Comparison of ENCODE assay signal across 27 cellular contexts in genomic region chr5:135009736-135010501, GRCh38. TPM values are rescaled to one million over a fixed set of nuclear protein-coding genes. Genes with fewer than 3 reads are reported as not detected.
DNase-seq lines count a peak whose midpoint lies in the region; ATAC-seq and TF ChIP-seq lines count a peak whose summit lies in the region.
"Had no signal": no experiment of that assay in that cellular context is flagged by ENCODE, and none has a peak within 500 bp of the region (broad histone marks: within the 10 kb centered on the region; RNA-seq: fewer than 3 reads in every experiment).

No MANE protein-coding gene starts in this region.

- no peak overlapping the region for H3K18ac ChIP-seq in IMR-90 (ENCODE audit: low read depth, low read length)

- no peak overlapping the region for H2AFZ ChIP-seq in IMR-90 (replicated peaks; ENCODE audit: low read length, poor library complexity)
- H2AFZ ChIP-seq: parathyroid adenoma had no signal

- H3K79me1 ChIP-seq in IMR-90 (ENCODE audit: low read depth in 1 of 2, low read length in 2 of 2), result no peaks in the 10 kb centered on the region

- H4K20me1 ChIP-seq in IMR-90 (ENCODE audit: insufficient read depth, low read length), result peaks cover 6% of the 10 kb centered on the region

- H3K27ac ChIP-seq in IMR-90 (ENCODE audit: insufficient read depth, low read length), result no peak overlapping the region
- H3K27ac ChIP-seq: 22Rv1, dorsolateral prefrontal cortex, parathyroid adenoma, upper lobe of left lung had no signal

- in situ Hi-C loops in IMR-90 (cut with MboI; ENCODE audit: low sequenced_read_pairs), result loop anchor here (10.0 kb wide), 1 partner anchor 325 kb away; no protein-coding TSS in a partner anchor
- in situ Hi-C loops in G401 (cut with HindIII; ENCODE audit: low sequenced_read_pairs), result loop anchor here (25.0 kb wide), 1 partner anchor 202 kb away; no protein-coding TSS in a partner anchor

- TF ChIP-seq RAD21 in IMR-90 (IDR thresholded peaks at IDR 0.05; ENCODE audit: low read length), result no peak

- no peak for ATAC-seq in IMR-90 (ENCODE audit: low read depth)
- no peak for ATAC-seq in GM21526 (IDR thresholded peaks at IDR 0.05; ENCODE audit: low FRiP score, unreplicated experiment)
- ATAC-seq: activated CD8-positive, alpha-beta T cell treated with anti-CD3 and anti-CD28 coated beads for 36 hours; left ventricle myocardium superior; mucosa of descending colon; natural killer cell treated with Interleukin-12 subunit alpha and Interleukin-12 subunit beta and Interleukin-15 and Interleukin-18, amount 100 ng/mL, for 72 hours; right cardiac atrium had no signal

- H2BK5ac ChIP-seq in IMR-90 (ENCODE audit: low read depth, low read length, poor library complexity, severe bottlenecking), result no peak overlapping the region

- H3K9me1 ChIP-seq in IMR-90 (ENCODE audit: insufficient read depth, low read length), result peaks cover 6% of the 10 kb centered on the region; the same call in 1 of the 2 replicates

- no peak for TF ChIP-seq POLR2A in IMR-90 (IDR thresholded peaks at IDR 0.05; ENCODE audit: low read depth, low read length)

- H3K27me3 ChIP-seq in IMR-90 (ENCODE audit: control insufficient read depth, insufficient read depth, low read length), result no peaks in the 10 kb centered on the region
- H3K27me3 ChIP-seq: upper lobe of left lung had no signal

- no peak overlapping the region for H3K4me3 ChIP-seq in IMR-90 (ENCODE audit: insufficient read depth, low read depth, low read length)
- H3K4me3 ChIP-seq: dorsolateral prefrontal cortex, mucosa of descending colon, upper lobe of left lung had no signal

- H3K4me2 ChIP-seq in IMR-90 (ENCODE audit: low read depth, low read length), result no peak overlapping the region

- H2BK120ac ChIP-seq in IMR-90 (ENCODE audit: low read depth, low read length), result no peak overlapping the region

- H3K36me3 ChIP-seq in IMR-90 (ENCODE audit: control insufficient read depth, insufficient read depth, low read length), result no peaks in the 10 kb centered on the region; the same call in 1 of the 2 replicates
- H3K36me3 ChIP-seq: upper lobe of left lung had no signal

- POLR2A ChIA-PET in IMR-90 (lab: Charles Lee; ENCODE audit: unreplicated experiment), result no interaction called here

- peak; percentile 65 for DNase-seq in NCI-H146 (lab: John Stamatoyannopoulos, UW)
- DNase-seq in NCI-H146 treated with DMSO at 0.1 percent for 48 hours (lab: John Stamatoyannopoulos, UW; ENCODE audit: unreplicated experiment), result no peak
- DNase-seq in IMR-90, result no peak
- peak; percentile 12 for DNase-seq in epidermal melanocyte (ENCODE audit: insufficient read length, low spot score)
- peak; percentile 49 for DNase-seq in posterior vena cava (ENCODE audit: low spot score)
- DNase-seq in G401 (ENCODE audit: low spot score), result no peak
- no peak for DNase-seq in NCI-H2196 treated with DMSO at 0.1 percent for 48 hours (lab: John Stamatoyannopoulos, UW; ENCODE audit: unreplicated experiment)
- DNase-seq: activated CD4-positive, alpha-beta T cell treated with anti-CD3 and anti-CD28 coated beads for 1 hour; activated CD8-positive, alpha-beta T cell treated with anti-CD3 and anti-CD28 coated beads for 36 hours; activated effector memory CD4-positive, alpha-beta T cell treated with Interleukin-2 at 50 U/mL for 16 hours; activated T-cell treated with anti-CD3 and anti-CD28 coated beads for 4 hours; EL; HFFc6; left ventricle myocardium superior; mucosa of descending colon; NCI-H1105; NCI-H2029; right cardiac atrium; stimulated activated CD4-positive, alpha-beta T cell treated with anti-CD3 and anti-CD28 coated beads, Interleukin-12 subunit alpha, Interleukin-12 subunit beta, amount 100 ng/mL, for 4 hours; stimulated activated CD4-positive, alpha-beta T cell treated with anti-CD3 and anti-CD28 coated beads, Interleukin-4, amount 100 ng/mL, for 1 hour; upper lobe of left lung had no signal

- no peak for TF ChIP-seq CTCF in IMR-90 (conservative IDR thresholded peaks at IDR 0.05; ENCODE audit: low read depth, low read length)

- no peaks in the 10 kb centered on the region for H3K9me3 ChIP-seq in IMR-90 (ENCODE audit: control insufficient read depth, insufficient read depth, low read length)
- H3K9me3 ChIP-seq: mucosa of descending colon, upper lobe of left lung had no signal

- BruUV-seq in IMR-90 (replicated peaks; lab: Mats Ljungman, UMichigan), result no TSS peak

- H4K5ac ChIP-seq in IMR-90 (ENCODE audit: low read depth, low read length), result no peak overlapping the region

- H3K9ac ChIP-seq in IMR-90 (ENCODE audit: low read depth, low read length), result no peak overlapping the region
- H3K9ac ChIP-seq: parathyroid adenoma had no signal

- H3K23ac ChIP-seq in IMR-90 (ENCODE audit: low read depth, low read length), result no peak overlapping the region

- H2AK5ac ChIP-seq in IMR-90 (ENCODE audit: low read depth, low read length), result no peak overlapping the region

- H2AK9ac ChIP-seq in IMR-90 (replicated peaks; ENCODE audit: low read depth, low read length, poor library complexity), result peak overlapping the region; percentile 58

- 100% methylated on average over 1 of the region's 11 CpGs; no CpG with 5 or more reads in 1 of the 2 experiments for WGBS in IMR-90 (ENCODE audit: extremely low coverage in 2 of 2, insufficient read length in 1 of 2), 2 experiments

- no peak overlapping the region for H3K4ac ChIP-seq in IMR-90 (ENCODE audit: low read depth, low read length)

- H4K8ac ChIP-seq in IMR-90 (ENCODE audit: low read depth in 2 of 2, low read length in 2 of 2), result no peak overlapping the region

- H2BK15ac ChIP-seq in IMR-90 (ENCODE audit: low read depth, low read length), result no peak overlapping the region

- no peak overlapping the region for H3K56ac ChIP-seq in IMR-90 (ENCODE audit: extremely low read depth, insufficient read depth, low read length)

- no peak overlapping the region for H2BK20ac ChIP-seq in IMR-90 (ENCODE audit: low read depth, low read length)

- H3K4me1 ChIP-seq in IMR-90 (ENCODE audit: control insufficient read depth, insufficient read depth, low read length), result peaks cover 7% of the 10 kb centered on the region; the same call in 1 of the 2 replicates
- H3K4me1 ChIP-seq: parathyroid adenoma had no signal

- H4K91ac ChIP-seq in IMR-90 (ENCODE audit: insufficient read depth, low read depth, low read length), result no peak overlapping the region

- H3K14ac ChIP-seq in IMR-90 (replicated peaks; ENCODE audit: low read depth, low read length), result no peak overlapping the region

- intact Hi-C loops in IMR-90 (cut with micrococcal nuclease), result no loop called here
- intact Hi-C loops in posterior vena cava (cut with DNase I), result no loop called here

- dilution Hi-C loops in IMR-90 (cut with HindIII; ENCODE audit: low sequenced_read_pairs, unreplicated experiment), result no loop called here

- CTCF ChIA-PET in IMR-90 (lab: Yijun Ruan, JAX), result no interaction called here

TF ChIP-seq in IMR-90, 13 proteins besides CTCF, POLR2A, EP300 and RAD21:
- TF ChIP-seq FOS (IDR thresholded peaks at IDR 0.05; ENCODE audit: low read depth, low read length) (no peak), MAFK (IDR thresholded peaks at IDR 0.05; ENCODE audit: low read depth, low read length) (peak; percentile 92)

RNA-seq across cellular contexts. Expression of gene PITX1, which starts 24.1 kb away (rescaled TPM):
- total RNA-seq in IMR-90 (2012; rRNA removed) (10.3 and 10.4 TPM in 2 replicates), posterior vena cava (under 1 TPM; 0.81 to 0.97 TPM)
- 29.8 and 41.9 TPM in 2 replicates for polyA plus RNA-seq in IMR-90 (2012; rRNA removed)
- polyA plus RNA-seq in IMR-90 (2012; cell fraction: cytosol; rRNA removed), result 29.9 and 83.6 TPM in 2 replicates
- polyA plus RNA-seq in IMR-90 (2012; cell fraction: nucleus; rRNA removed; ENCODE audit: low replicate concordance), result 40.5 and 74.0 TPM in 2 replicates
- total RNA-seq in G401 (2014; rRNA removed; shearing (Covaris generic)), result 60.2 and 66.1 TPM in 2 replicates
- total RNA-seq: left ventricle myocardium superior; natural killer cell treated with Interleukin-12 subunit alpha and Interleukin-12 subunit beta and Interleukin-15 and Interleukin-18, amount 100 ng/mL, for 72 hours had no signal
- polyA plus RNA-seq: CD14-positive monocyte had no signal

RNA-seq across cellular contexts. Expression of gene CATSPER3, which starts 42.2 kb away (rescaled TPM):
- total RNA-seq in IMR-90 (2012; rRNA removed) (under 0.01 TPM in 1 of 2 replicates, not detected in the other), posterior vena cava (under 1 TPM in 1 of 2 donors, not detected in 1; 0.43 TPM)
- polyA plus RNA-seq in IMR-90 (2012; rRNA removed), result 0.12 TPM in 1 of 2 replicates, not detected in the other
- polyA plus RNA-seq in IMR-90 (2012; cell fraction: cytosol; rRNA removed), result 0.02 and 0.05 TPM in 2 replicates
- 0.40 and 0.75 TPM in 2 replicates for polyA plus RNA-seq in IMR-90 (2012; cell fraction: nucleus; rRNA removed; ENCODE audit: low replicate concordance)
- not detected in 2 replicates for total RNA-seq in G401 (2014; rRNA removed; shearing (Covaris generic))

Comparison
In these comparisons a context has a peak if more than half of its experiments do, and no peak if none do; other contexts are left out.
1. DNase-seq: peak in NCI-H146 (single experiment), epidermal melanocyte (single experiment) and posterior vena cava (single experiment); none in NCI-H146 treated with DMSO at 0.1 percent for 48 hours (single experiment), IMR-90 (single experiment), G401 (single experiment) and NCI-H2196 treated with DMSO at 0.1 percent for 48 hours (single experiment).